23 cellular contexts compared by ENCODE assay signal in the genomic region with DNA sequence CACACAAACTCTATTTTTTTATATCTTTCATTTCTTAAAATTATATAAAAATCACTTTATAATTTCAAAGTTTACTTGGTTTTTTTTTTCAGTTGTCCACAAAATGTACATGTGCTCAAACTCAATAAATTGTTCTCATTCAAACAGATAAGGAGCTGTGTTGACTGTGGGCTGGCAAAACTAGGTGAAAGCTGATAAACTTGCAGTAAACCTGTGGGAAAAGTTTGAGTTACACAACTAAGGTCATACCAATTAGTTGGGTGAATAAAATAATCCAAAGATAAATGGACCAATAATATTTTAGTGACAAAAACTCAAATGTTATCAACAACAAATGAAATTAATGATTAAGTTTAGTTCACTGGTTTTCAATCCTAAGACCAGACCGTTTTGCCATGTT. TPM values are rescaled to one million over a fixed set of nuclear protein-coding genes. Genes with fewer than 3 reads are reported as not detected.
DNase-seq lines count a peak whose midpoint lies in the region; ATAC-seq, FAIRE-seq and TF ChIP-seq lines count a peak whose summit lies in the region.
"Had no signal": no experiment of that assay in that cellular context is flagged by ENCODE, and none has a peak within 500 bp of the region (broad histone marks: within the 10 kb centered on the region; RNA-seq: fewer than 3 reads in every experiment).

No MANE protein-coding gene starts in this region.

- DNase-seq in mammary epithelial cell = no peak
- no peak for DNase-seq in breast epithelium (ENCODE audit: low spot score in 2 of 2)
- DNase-seq in epithelial cell of prostate (ENCODE audit: low read depth, low spot score) = no peak
- DNase-seq in pancreas = no peak
- DNase-seq in activated CD8-positive, alpha-beta T cell treated with anti-CD3 and anti-CD28 coated beads, Interleukin-2, amount 10 ng/mL, durations not matched to agents 7 days and 5 days = no peak
- DNase-seq in GM12891 (ENCODE audit: insufficient read length, low spot score) = no peak
- DNase-seq: CD4-positive, alpha-beta memory T cell; DMS 273 treated with DMSO at 0.1 percent for 48 hours; DND-41; GF-D8; GM23248; KG1 had no signal

- ATAC-seq in pancreas (peak in 3 of 4 donors; percentile 60 to 73 (median 66)), HG03520 (IDR thresholded peaks at IDR 0.05; ENCODE audit: unreplicated experiment) (no peak)
- no peak for ATAC-seq in activated CD8-positive, alpha-beta T cell treated with anti-CD3 and anti-CD28 coated beads, Interleukin-2, amount 10 ng/mL, durations not matched to agents 7 days and 5 days

- dilution Hi-C loops in mammary epithelial cell (cut with HindIII; ENCODE audit: low sequenced_read_pairs) = loop anchor here (5.0 kb wide), 1 partner anchor 86 kb away; no protein-coding TSS in a partner anchor

- no peaks in the 10 kb centered on the region for H3K4me1 Mint-ChIP-seq in activated CD8-positive, alpha-beta T cell treated with anti-CD3 and anti-CD28 coated beads, Interleukin-2, amount 10 ng/mL, durations not matched to agents 7 days and 5 days (ENCODE audit: low read depth)
- H3K4me1 Mint-ChIP-seq: CD14-positive monocyte; CD4-positive, alpha-beta memory T cell had no signal

- no peak overlapping the region for H3K4me2 ChIP-seq in mammary epithelial cell (ENCODE audit: insufficient read depth, low read depth, low read length)
- H3K4me2 ChIP-seq: BLaER1 had no signal

- no peak overlapping the region for H3K27ac Mint-ChIP-seq in activated CD8-positive, alpha-beta T cell treated with anti-CD3 and anti-CD28 coated beads, Interleukin-2, amount 10 ng/mL, durations not matched to agents 7 days and 5 days
- H3K27ac Mint-ChIP-seq: CD14-positive monocyte; CD4-positive, alpha-beta memory T cell had no signal

- no peaks in the 10 kb centered on the region for H3K9me3 ChIP-seq in mammary epithelial cell (replicated peaks; ENCODE audit: insufficient read depth, low read length)
- peaks cover 9 to 21% of the 10 kb centered on the region in 2 donors for H3K9me3 ChIP-seq in breast epithelium
- no peaks in the 10 kb centered on the region for H3K9me3 ChIP-seq in pancreas
- H3K9me3 ChIP-seq: HAP-1 had no signal

- TF ChIP-seq CTCF in mammary epithelial cell (conservative IDR thresholded peaks at IDR 0.05 in 1 of 2, IDR thresholded peaks at IDR 0.05 in 1 of 2; ENCODE audit: extremely low read depth in 1 of 2, insufficient read depth in 1 of 2, low read depth in 1 of 2, low read length in 2 of 2) = no peak
- no peak for TF ChIP-seq CTCF in breast epithelium (IDR thresholded peaks at IDR 0.05)
- TF ChIP-seq CTCF in pancreas (IDR thresholded peaks at IDR 0.05) = no peak

- peaks cover 6% of the 10 kb centered on the region for H3K9me3 Mint-ChIP-seq in activated CD8-positive, alpha-beta T cell treated with anti-CD3 and anti-CD28 coated beads, Interleukin-2, amount 10 ng/mL, durations not matched to agents 7 days and 5 days (ENCODE audit: insufficient read depth)

- no peak overlapping the region for H3K9ac ChIP-seq in mammary epithelial cell (ENCODE audit: insufficient read depth, low read length)
- H3K9ac ChIP-seq: BLaER1, GM23248 had no signal

- H3K27ac ChIP-seq in mammary epithelial cell (ENCODE audit: insufficient read depth, low read depth, low read length) (no peak overlapping the region), breast epithelium (no peak overlapping the region), epithelial cell of prostate (peak overlapping the region; percentile 72), pancreas (no peak overlapping the region), urinary bladder (ENCODE audit: low read depth) (peak overlapping the region; percentile 6)
- H3K27ac ChIP-seq: 22Rv1, BLaER1, GM23248 had no signal

- peaks cover 11% of the 10 kb centered on the region for H3K4me1 ChIP-seq in mammary epithelial cell (ENCODE audit: insufficient read depth, low read length)
- H3K4me1 ChIP-seq in breast epithelium = no peaks in the 10 kb centered on the region
- H3K4me1 ChIP-seq in pancreas = peaks cover 4 to 12% (median 8%) of the 10 kb centered on the region in 3 donors
- H3K4me1 ChIP-seq in urinary bladder (ENCODE audit: insufficient read depth) = no peaks in the 10 kb centered on the region
- H3K4me1 ChIP-seq: BLaER1, HAP-1 had no signal

- no peak for TF ChIP-seq POLR2A in breast epithelium (IDR thresholded peaks at IDR 0.05)
- no peak for TF ChIP-seq POLR2A in GM12891 (IDR thresholded peaks at IDR 0.05; ENCODE audit: low read depth, low read length)

- CTCF ChIA-PET in mammary epithelial cell (lab: Charles Lee; ENCODE audit: low non-redundant PET) = interaction anchor here (0.7 kb wide), 1 partner anchor 278 kb away, joined by 9 read pairs; no protein-coding TSS in a partner anchor
- CTCF ChIA-PET in activated CD8-positive, alpha-beta T cell treated with anti-CD3 and anti-CD28 coated beads, Interleukin-2, amount 10 ng/mL, durations not matched to agents 7 days and 5 days (lab: Charles Lee) = no interaction called here

- H3K4me3 ChIP-seq in mammary epithelial cell (replicated peaks in 1 of 3; ENCODE audit: insufficient read depth in 1 of 3, low read depth in 2 of 3, low read length in 3 of 3) (no peak overlapping the region), breast epithelium (no peak overlapping the region), pancreas (no peak overlapping the region), urinary bladder (ENCODE audit: low read depth, low read length) (no peak overlapping the region)
- H3K4me3 ChIP-seq: BLaER1, GM23248, HAP-1 had no signal

- peaks cover 18% of the 10 kb centered on the region for H3K27me3 Mint-ChIP-seq in activated CD8-positive, alpha-beta T cell treated with anti-CD3 and anti-CD28 coated beads, Interleukin-2, amount 10 ng/mL, durations not matched to agents 7 days and 5 days (ENCODE audit: low read depth)

- POLR2A ChIA-PET in activated CD8-positive, alpha-beta T cell treated with anti-CD3 and anti-CD28 coated beads, Interleukin-2, amount 10 ng/mL, durations not matched to agents 7 days and 5 days (lab: Charles Lee) = no interaction called here

- H3K27me3 ChIP-seq in mammary epithelial cell (ENCODE audit: insufficient read depth, low read length) = no peaks in the 10 kb centered on the region
- no peaks in the 10 kb centered on the region for H3K27me3 ChIP-seq in breast epithelium
- H3K27me3 ChIP-seq in pancreas = no peaks in the 10 kb centered on the region
- H3K27me3 ChIP-seq: BLaER1 had no signal

- WGBS in mammary epithelial cell (ENCODE audit: low coverage, missing lambda C conversion rate) = 24% methylated on average over 1 of the region's 1 CpG
- 8 to 18% methylated on average over 1 of the region's 1 CpG for WGBS in pancreas, 2 donors
- WGBS in urinary bladder = 43% methylated on average over 1 of the region's 1 CpG

- peak overlapping the region; percentile 41 for H2AFZ ChIP-seq in mammary epithelial cell (ENCODE audit: low read depth, low read length)
- H2AFZ ChIP-seq: GM23248 had no signal

- no peak overlapping the region for H3K4me3 Mint-ChIP-seq in activated CD8-positive, alpha-beta T cell treated with anti-CD3 and anti-CD28 coated beads, Interleukin-2, amount 10 ng/mL, durations not matched to agents 7 days and 5 days
- H3K4me3 Mint-ChIP-seq: CD14-positive monocyte; CD4-positive, alpha-beta memory T cell had no signal

- H3K36me3 Mint-ChIP-seq in activated CD8-positive, alpha-beta T cell treated with anti-CD3 and anti-CD28 coated beads, Interleukin-2, amount 10 ng/mL, durations not matched to agents 7 days and 5 days (ENCODE audit: low read depth) = peaks cover 2% of the 10 kb centered on the region
- H3K36me3 Mint-ChIP-seq: CD14-positive monocyte; CD4-positive, alpha-beta memory T cell had no signal

- BruUV-seq in mammary epithelial cell (replicated peaks; lab: Mats Ljungman, UMichigan) = no TSS peak

- FAIRE-seq in pancreas (lab: Jason Lieb, UNC) = no peak
- FAIRE-seq in GM12891 (lab: Jason Lieb, UNC) = no peak
- FAIRE-seq: GM19239, HTR-8/SVneo had no signal

- intact Hi-C loops in mammary epithelial cell (cut with micrococcal nuclease) (no loop called here), breast epithelium (cut with DNase I; ENCODE audit: low total_unique reads) (no loop called here), pancreas (cut with DNase I) (no loop called here)

- no peaks in the 10 kb centered on the region for H3K79me2 ChIP-seq in mammary epithelial cell (ENCODE audit: insufficient read depth, low read length)

- in situ Hi-C loops in mammary epithelial cell (cut with MboI; ENCODE audit: low sequenced_read_pairs in 2 of 2) = no loop called here

- no peaks in the 10 kb centered on the region for H3K36me3 ChIP-seq in mammary epithelial cell (ENCODE audit: insufficient read depth, low read length)
- no peaks in the 10 kb centered on the region for H3K36me3 ChIP-seq in breast epithelium
- no peaks in the 10 kb centered on the region for H3K36me3 ChIP-seq in pancreas
- H3K36me3 ChIP-seq in urinary bladder (ENCODE audit: insufficient read depth) = no peaks in the 10 kb centered on the region
- H3K36me3 ChIP-seq: BLaER1, HAP-1 had no signal

- no peaks in the 10 kb centered on the region for H4K20me1 ChIP-seq in mammary epithelial cell (ENCODE audit: insufficient read depth, low read length)
- H4K20me1 ChIP-seq: BLaER1 had no signal

TF ChIP-seq in GM12891, 5 proteins besides CTCF, POLR2A, EP300 and RAD21:
- TF ChIP-seq SPI1 (IDR thresholded peaks at IDR 0.05; ENCODE audit: low read depth, low read length) (no peak), POLR2AphosphoS5 (IDR thresholded peaks at IDR 0.05; ENCODE audit: low read depth, low read length) (no peak), TAF1 (IDR thresholded peaks at IDR 0.05; ENCODE audit: low read depth, low read length) (no peak), PAX5 (IDR thresholded peaks at IDR 0.05; ENCODE audit: insufficient read depth, low read length, severe bottlenecking) (no peak), POU2F2 (IDR thresholded peaks at IDR 0.05; ENCODE audit: low read depth, low read length) (no peak)
TF ChIP-seq in GM12891: peak in this region for 0.

RNA-seq across cellular contexts. Expression of gene UPK1B, which starts 12.6 kb away (rescaled TPM):
- total RNA-seq in mammary epithelial cell = 1 to 10 TPM in 1 of 2 donors, not detected in 1; 1.7 TPM
- polyA plus RNA-seq in mammary epithelial cell = 0.50 TPM
- polyA minus RNA-seq in mammary epithelial cell = 1.4 TPM
- total RNA-seq in breast epithelium = 1 to 10 TPM in 1 of 3 donors, not detected in 2; 6.7 TPM
- 1 to 10 TPM; 1.7 to 6.6 (median 3.9) TPM for total RNA-seq in pancreas
- 1 to 10 TPM in 1 of 2 donors, under 1 TPM in 1; 0.91 to 3.7 TPM for polyA plus RNA-seq in pancreas
- 141 TPM for total RNA-seq in urinary bladder
- 19.5 TPM for polyA plus RNA-seq in urinary bladder
- not detected for total RNA-seq in activated CD8-positive, alpha-beta T cell treated with anti-CD3 and anti-CD28 coated beads, Interleukin-2, amount 10 ng/mL, durations not matched to agents 7 days and 5 days
- not detected for polyA plus RNA-seq in GM12891 (2012; ENCODE audit: low read depth, missing spikeins)
- total RNA-seq: A673; CD4-positive, alpha-beta memory T cell; GM23248; H4 had no signal
- polyA plus RNA-seq: CD14-positive monocyte; CD4-positive, alpha-beta memory T cell; GM23248 had no signal

RNA-seq across cellular contexts. Expression of gene TEX55, which starts 14.8 kb away (rescaled TPM):
- total RNA-seq in mammary epithelial cell (not detected), breast epithelium (not detected), pancreas (not detected), urinary bladder (not detected)
- polyA plus RNA-seq in mammary epithelial cell (0.05 TPM), pancreas (not detected), urinary bladder (not detected)
- polyA minus RNA-seq in mammary epithelial cell = not detected
- not detected for total RNA-seq in activated CD8-positive, alpha-beta T cell treated with anti-CD3 and anti-CD28 coated beads, Interleukin-2, amount 10 ng/mL, durations not matched to agents 7 days and 5 days
- polyA plus RNA-seq in GM12891 (2012; ENCODE audit: low read depth, missing spikeins) = not detected
- total RNA-seq: A673; CD4-positive, alpha-beta memory T cell; GM23248; H4 had no signal
- polyA plus RNA-seq: AG04450; CD14-positive monocyte; CD4-positive, alpha-beta memory T cell; GM23248 had no signal

Comparison
In these comparisons a context has a peak if more than half of its experiments do, and no peak if none do; other contexts are left out.
1. H3K27ac ChIP-seq: peak in epithelial cell of prostate (single experiment) and urinary bladder (single experiment); none in mammary epithelial cell (single experiment), breast epithelium (0 of 2) and pancreas (0 of 4).
2. ATAC-seq: peak in pancreas (3 of 4); none in HG03520 (single experiment) and activated CD8-positive, alpha-beta T cell treated with anti-CD3 and anti-CD28 coated beads, Interleukin-2, amount 10 ng/mL, durations not matched to agents 7 days and 5 days (single experiment).
3. RNA of gene UPK1B, which starts 12.6 kb away (total RNA-seq): 141 TPM in urinary bladder (single experiment); 1.7 to 6.6 TPM in pancreas, 1.7 TPM in mammary epithelial cell, not detected in activated CD8-positive, alpha-beta T cell treated with anti-CD3 and anti-CD28 coated beads, Interleukin-2, amount 10 ng/mL, durations not matched to agents 7 days and 5 days and 6.7 TPM in breast epithelium; every median in the first group is over 10 times any median in the second.